Comparison of ENCODE assay signal across 15 cellular contexts in genomic region chr3:53225181-53225580, GRCh38.
"Had no signal": no experiment of that assay in that cellular context is flagged by ENCODE, and none has a peak within 500 bp of the region (broad histone marks: within the 10 kb centered on the region; RNA-seq: fewer than 3 reads in every experiment).

No MANE protein-coding gene starts in this region.

- H3K27me3 Mint-ChIP-seq: central memory CD8-positive, alpha-beta T cell; effector memory CD8-positive, alpha-beta T cell; naive B cell had no signal

- H3K9me3 ChIP-seq: right atrium auricular region, tibial artery, upper lobe of left lung had no signal

- H3K27ac ChIP-seq: foreskin keratinocyte, right atrium auricular region, tibial artery, upper lobe of left lung had no signal

- H3K4me1 Mint-ChIP-seq: immature natural killer cell, nephron had no signal

- H3K4me3 Mint-ChIP-seq: central memory CD8-positive, alpha-beta T cell; effector memory CD8-positive, alpha-beta T cell; immature natural killer cell; naive B cell; nephron had no signal

- DNase-seq: effector memory CD8-positive, alpha-beta T cell; erythroblast; foreskin keratinocyte; immature natural killer cell; left colon; mesendoderm; naive B cell; small intestine; stimulated activated CD4-positive, alpha-beta T cell treated with anti-CD3 and anti-CD28 coated beads, Interleukin-2, amount 100 ng/mL, for 48 hours; stimulated activated naive CD8-positive, alpha-beta T cell treated with anti-CD3 and anti-CD28 coated beads, Interleukin-15, Interleukin-2, amounts not matched to agents 100 U/mL and 50 U/mL, for 24 hours; tibial artery; upper lobe of left lung had no signal

- H3K27me3 ChIP-seq: foreskin keratinocyte, right atrium auricular region, tibial artery, upper lobe of left lung had no signal

- H3K27ac Mint-ChIP-seq: immature natural killer cell, nephron had no signal

- ATAC-seq: effector memory CD8-positive, alpha-beta T cell; foreskin keratinocyte; left colon; stimulated activated naive CD8-positive, alpha-beta T cell treated with anti-CD3 and anti-CD28 coated beads, Interleukin-15, Interleukin-2, amounts not matched to agents 100 U/mL and 50 U/mL, for 24 hours had no signal

- H3K9me3 Mint-ChIP-seq: central memory CD8-positive, alpha-beta T cell; effector memory CD8-positive, alpha-beta T cell; immature natural killer cell; naive B cell; nephron had no signal

- H3K4me1 ChIP-seq: foreskin keratinocyte, right atrium auricular region, tibial artery, upper lobe of left lung had no signal

- H3K4me3 ChIP-seq: right atrium auricular region, tibial artery, upper lobe of left lung had no signal
